8 cellular contexts compared by ENCODE assay signal in the genomic region with DNA sequence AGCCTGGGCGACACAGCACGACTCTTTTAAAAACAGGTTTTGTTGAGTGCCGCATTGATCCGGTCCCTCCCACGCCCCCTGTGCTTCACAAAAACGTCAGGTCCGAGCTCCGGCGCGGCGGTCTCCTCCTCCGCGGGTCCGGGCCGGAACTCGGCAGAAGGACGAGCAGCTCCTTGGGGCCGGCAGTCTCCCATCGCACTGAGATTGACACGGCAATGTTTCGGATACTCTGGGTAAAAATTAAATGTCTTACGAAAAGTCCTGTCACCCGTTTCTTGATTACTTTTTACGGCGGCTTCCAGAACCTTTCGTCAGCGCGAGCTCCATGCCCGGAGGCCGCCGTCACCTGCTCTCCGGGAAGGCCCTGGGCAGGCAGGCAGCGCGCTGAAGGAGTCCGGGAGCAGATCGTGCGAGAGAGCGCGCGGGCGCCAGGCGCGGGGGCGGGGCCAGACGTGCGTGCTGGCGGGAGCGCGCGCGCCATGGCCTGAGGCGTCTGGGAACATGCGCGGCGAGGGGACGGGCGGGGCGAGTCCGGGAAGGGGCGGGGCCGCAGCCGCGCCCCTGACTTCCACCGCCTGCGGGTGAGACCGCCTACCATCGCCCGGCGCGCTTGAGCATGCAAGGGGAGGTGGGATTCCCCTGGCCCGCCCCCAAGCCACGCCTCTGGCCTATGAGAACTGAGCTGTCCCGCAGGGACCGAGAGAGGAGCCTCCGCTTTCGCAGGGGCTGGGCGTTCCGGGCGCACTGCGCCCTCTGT. TPM values are rescaled to one million over a fixed set of nuclear protein-coding genes. Genes with fewer than 3 reads are reported as not detected.
DNase-seq lines count a peak whose midpoint lies in the region; ATAC-seq and TF ChIP-seq lines count a peak whose summit lies in the region.

No MANE protein-coding gene starts in this region.

- peak overlapping the region; percentile 61 to 87 (median 78); a peak in 21 of 22 replicates for H3K27ac ChIP-seq in BLaER1 treated with 17β-estradiol and CSF1 and Interleukin-3, amounts not matched to agents 10 nM and 100 nM
- peak overlapping the region; percentile 95 for H3K27ac ChIP-seq in colonic mucosa

- peaks cover 11% of the 10 kb centered on the region for H3K36me3 Mint-ChIP-seq in activated CD4-positive, alpha-beta T cell treated with anti-CD3 and anti-CD28 coated beads, Interleukin-2, amount 10 ng/mL, durations not matched to agents 24 days and 14 days (ENCODE audit: low read depth)

- H3K27me3 Mint-ChIP-seq in activated CD4-positive, alpha-beta T cell treated with anti-CD3 and anti-CD28 coated beads, Interleukin-2, amount 10 ng/mL, durations not matched to agents 24 days and 14 days = no peaks in the 10 kb centered on the region

- H3K9me3 Mint-ChIP-seq in activated CD4-positive, alpha-beta T cell treated with anti-CD3 and anti-CD28 coated beads, Interleukin-2, amount 10 ng/mL, durations not matched to agents 24 days and 14 days = no peaks in the 10 kb centered on the region

- H3K27me3 ChIP-seq in BLaER1 treated with 17β-estradiol and CSF1 and Interleukin-3, amounts not matched to agents 10 nM and 100 nM = no peaks in the 10 kb centered on the region
- no peaks in the 10 kb centered on the region for H3K27me3 ChIP-seq in colonic mucosa

- peaks cover 7 to 29% (median 17%) of the 10 kb centered on the region in 10 experiments; a peak in 19 of 20 replicates for H3K4me1 ChIP-seq in BLaER1 treated with 17β-estradiol and CSF1 and Interleukin-3, amounts not matched to agents 10 nM and 100 nM
- no peaks in the 10 kb centered on the region for H3K4me1 ChIP-seq in colonic mucosa

- H3K36me3 ChIP-seq in BLaER1 treated with 17β-estradiol and CSF1 and Interleukin-3, amounts not matched to agents 10 nM and 100 nM = peaks cover 0 to 29% (median 15%) of the 10 kb centered on the region in 11 experiments; a peak in 16 of 22 replicates
- no peaks in the 10 kb centered on the region for H3K36me3 ChIP-seq in colonic mucosa

- H4K20me1 ChIP-seq in BLaER1 treated with 17β-estradiol and CSF1 and Interleukin-3, amounts not matched to agents 10 nM and 100 nM = peaks cover 0 to 10% (median 0%) of the 10 kb centered on the region in 11 experiments; a peak in 3 of 22 replicates

- H3K4me3 Mint-ChIP-seq in activated CD4-positive, alpha-beta T cell treated with anti-CD3 and anti-CD28 coated beads, Interleukin-2, amount 10 ng/mL, durations not matched to agents 24 days and 14 days = peak overlapping the region; percentile 95

- H3K4me1 Mint-ChIP-seq in activated CD4-positive, alpha-beta T cell treated with anti-CD3 and anti-CD28 coated beads, Interleukin-2, amount 10 ng/mL, durations not matched to agents 24 days and 14 days = peaks cover 5% of the 10 kb centered on the region

- intact Hi-C loops in activated CD4-positive, alpha-beta T cell treated with anti-CD3 and anti-CD28 coated beads, Interleukin-2, amount 10 ng/mL, durations not matched to agents 24 days and 14 days (cut with micrococcal nuclease) = loop anchor here (1.0 to 5.0 kb wide), 6 partner anchors 18 to 316 kb away; partner anchors contain the start of gene ADCY9
- intact Hi-C loops in colonic mucosa (cut with DNase I) = loop anchor here (5.0 kb wide), 1 partner anchor 51 kb away; no protein-coding TSS in a partner anchor

- peak overlapping the region; percentile 59 to 78 (median 68) for H3K4me3 ChIP-seq in BLaER1 treated with 17β-estradiol and CSF1 and Interleukin-3, amounts not matched to agents 10 nM and 100 nM
- peak overlapping the region; percentile 54 for H3K4me3 ChIP-seq in colonic mucosa

- no peak for TF ChIP-seq CTCF in colonic mucosa (IDR thresholded peaks at IDR 0.05)

- peak overlapping the region; percentile 55 to 85 (median 74) for H3K4me2 ChIP-seq in BLaER1 treated with 17β-estradiol and CSF1 and Interleukin-3, amounts not matched to agents 10 nM and 100 nM

- peak overlapping the region; percentile 74 to 87 (median 84) for H3K9ac ChIP-seq in BLaER1 treated with 17β-estradiol and CSF1 and Interleukin-3, amounts not matched to agents 10 nM and 100 nM
- H3K9ac ChIP-seq in colonic mucosa (ENCODE audit: low read depth in 2 of 2, low read length in 2 of 2) = peak overlapping the region; percentile 74 to 82

- ATAC-seq in GM19328 (IDR thresholded peaks at IDR 0.05; ENCODE audit: unreplicated experiment) (peak; percentile 96), HG03469 (IDR thresholded peaks at IDR 0.05; ENCODE audit: unreplicated experiment) (peak; percentile 88)

- peak; percentile 94 to 98 for DNase-seq in NCI-H526 (lab: John Stamatoyannopoulos, UW)
- DNase-seq in activated CD4-positive, alpha-beta T cell treated with anti-CD3 and anti-CD28 coated beads, Interleukin-2, amount 10 ng/mL, durations not matched to agents 24 days and 14 days = peak; percentile 100
- peak; percentile 100 for DNase-seq in colonic mucosa
- peak; percentile 100 for DNase-seq in left kidney (ENCODE audit: low read depth, low spot score)
- DNase-seq in stimulated activated CD4-positive, alpha-beta T cell treated with anti-CD3 and anti-CD28 coated beads, Interleukin-1b, Interleukin-23, amount 100 ng/mL, for 48 hours = peak; percentile 100

- peak overlapping the region; percentile 100 for H3K27ac Mint-ChIP-seq in activated CD4-positive, alpha-beta T cell treated with anti-CD3 and anti-CD28 coated beads, Interleukin-2, amount 10 ng/mL, durations not matched to agents 24 days and 14 days

- no peaks in the 10 kb centered on the region for H3K9me3 ChIP-seq in BLaER1 treated with 17β-estradiol and CSF1 and Interleukin-3, amounts not matched to agents 10 nM and 100 nM (replicated peaks in 1 of 11)
- H3K9me3 ChIP-seq in colonic mucosa = no peaks in the 10 kb centered on the region

RNA-seq across cellular contexts. Expression of gene SRL, which starts 11.7 kb away (rescaled TPM):
- total RNA-seq in activated CD4-positive, alpha-beta T cell treated with anti-CD3 and anti-CD28 coated beads, Interleukin-2, amount 10 ng/mL, durations not matched to agents 24 days and 14 days = not detected in 2 replicates
- under 1 TPM; 0.49 to 0.82 TPM for total RNA-seq in colonic mucosa

RNA-seq across cellular contexts. Expression of gene TFAP4, which starts 19.3 kb away (rescaled TPM):
- 46.1 and 53.4 TPM in 2 replicates for total RNA-seq in activated CD4-positive, alpha-beta T cell treated with anti-CD3 and anti-CD28 coated beads, Interleukin-2, amount 10 ng/mL, durations not matched to agents 24 days and 14 days
- total RNA-seq in colonic mucosa = 10 to 100 TPM in 1 of 2 donors, 1 to 10 TPM in 1; 5.4 to 15.4 TPM

Comparison
In these comparisons a context has a peak if more than half of its experiments do, and no peak if none do; other contexts are left out.
1. Peak in every context shown above with its lines: DNase-seq, ATAC-seq, H3K4me3 ChIP-seq and H3K27ac ChIP-seq.